ENCODE assay signal across 8 cellular contexts in the genomic region with DNA sequence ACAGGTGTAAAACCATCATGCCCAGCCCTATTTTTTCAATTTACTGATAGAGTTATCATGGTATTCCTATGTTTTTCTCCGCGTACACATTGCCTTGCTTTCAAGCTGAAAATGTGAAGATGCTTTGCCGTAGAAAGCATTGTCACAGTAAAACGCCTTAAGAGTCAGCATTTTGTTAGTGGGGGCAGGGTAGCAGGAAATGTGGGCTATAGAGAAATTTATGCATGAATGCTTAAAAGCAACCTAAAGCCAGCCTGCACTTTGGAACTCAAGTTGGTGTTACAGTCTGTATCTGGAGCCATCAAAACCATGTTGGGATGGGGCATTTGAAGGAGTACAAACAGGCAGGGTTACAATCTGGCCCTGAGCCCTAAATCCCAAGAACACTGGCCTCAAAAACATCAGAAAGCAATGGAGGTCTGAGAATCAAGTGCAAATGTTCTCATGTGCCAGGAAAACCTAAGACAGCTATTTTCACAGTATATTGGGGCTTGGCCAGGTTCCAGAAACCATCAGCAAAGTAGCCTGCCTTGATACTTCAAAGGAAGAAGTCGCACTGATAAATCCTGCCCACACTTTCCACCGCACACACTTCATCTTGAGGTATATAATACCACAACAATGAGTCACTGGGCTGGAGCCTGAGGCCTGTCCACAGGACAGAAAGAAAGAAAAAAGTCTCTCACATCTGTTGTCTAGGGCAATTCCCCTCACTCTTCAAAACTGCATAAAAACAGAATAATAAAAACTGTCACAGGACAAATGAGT.
DNase-seq lines count a peak whose midpoint lies in the region; ATAC-seq and TF ChIP-seq lines count a peak whose summit lies in the region.

No MANE protein-coding gene starts in this region.

- no peaks in the 10 kb centered on the region for H3K9me3 ChIP-seq in heart right ventricle

- no peaks in the 10 kb centered on the region for H4K20me1 ChIP-seq in KMS-11 (ENCODE audit: insufficient read depth)

- peaks cover 96% of the 10 kb centered on the region for H3K4me1 ChIP-seq in KMS-11 (ENCODE audit: low read depth, poor library complexity, severe bottlenecking)
- H3K4me1 ChIP-seq in heart right ventricle = peaks cover 0 to 10% (median 0%) of the 10 kb centered on the region in 9 donors

- no peak overlapping the region for H3K4me3 ChIP-seq in KMS-11 (IDR thresholded peaks at IDR 0.05; ENCODE audit: insufficient read depth, low read depth, low read length)
- no peak overlapping the region for H3K4me3 ChIP-seq in epithelial cell of esophagus (ENCODE audit: low read length)
- no peak overlapping the region for H3K4me3 ChIP-seq in H7 (ENCODE audit: insufficient read depth, low read depth, low read length)
- no peak overlapping the region for H3K4me3 ChIP-seq in heart right ventricle

- H3K36me3 ChIP-seq in KMS-11 (ENCODE audit: insufficient read depth) (no peaks in the 10 kb centered on the region), H7 (replicated peaks; ENCODE audit: control insufficient read depth, insufficient read depth, low read length) (no peaks in the 10 kb centered on the region), heart right ventricle (no peaks in the 10 kb centered on the region)

- peak overlapping the region; percentile 51 for H2AFZ ChIP-seq in KMS-11 (ENCODE audit: low read depth)

- H3K27me3 ChIP-seq in KMS-11 (ENCODE audit: insufficient read depth, low read depth) (no peaks in the 10 kb centered on the region), H7 (ENCODE audit: control insufficient read depth, insufficient read depth, low read length) (no peaks in the 10 kb centered on the region), heart right ventricle (no peaks in the 10 kb centered on the region)

- peak; percentile 93 for ATAC-seq in GM21576 (IDR thresholded peaks at IDR 0.05; ENCODE audit: unreplicated experiment)
- ATAC-seq in heart right ventricle = no peak

- TF ChIP-seq CTCF in KMS-11 (conservative IDR thresholded peaks at IDR 0.05; ENCODE audit: low read depth, low read length) = no peak
- TF ChIP-seq CTCF in epithelial cell of esophagus (IDR thresholded peaks at IDR 0.05; ENCODE audit: insufficient read depth, low read depth, low read length, missing control alignments) = no peak
- TF ChIP-seq CTCF in heart right ventricle (IDR thresholded peaks at IDR 0.05) = no peak

- H3K9ac ChIP-seq in KMS-11 = peak overlapping the region; percentile 74

- peak overlapping the region; percentile 69 for H3K4me2 ChIP-seq in KMS-11

- WGBS in heart right ventricle, 2 donors = 82 to 83% methylated on average over 6 of the region's 6 CpGs

- no peaks in the 10 kb centered on the region for H3K79me2 ChIP-seq in KMS-11 (ENCODE audit: insufficient read depth, low read depth)

- intact Hi-C loops in heart right ventricle (cut with DNase I) = no loop called here

- DNase-seq in EL (peak; percentile 97), epithelial cell of esophagus (ENCODE audit: low read depth) (peak; percentile 93), H7 (no peak), heart right ventricle (no peak)
- peak; percentile 39 to 45 for DNase-seq in activated CD4-positive, alpha-beta T cell treated with anti-CD3 and anti-CD28 coated beads for 24 hours (ENCODE audit: low read depth in 2 of 2)
- DNase-seq in stimulated activated CD4-positive, alpha-beta T cell treated with anti-CD3 and anti-CD28 coated beads, Interleukin-12 subunit alpha, Interleukin-12 subunit beta, amount 100 ng/mL, for 48 hours (ENCODE audit: low read depth in 2 of 3, low spot score in 1 of 3) = peak; percentile 66 to 70 (median 67)

- H3K27ac ChIP-seq in KMS-11 = peak overlapping the region; percentile 97
- H3K27ac ChIP-seq in heart right ventricle = no peak overlapping the region

Comparison
In these comparisons a context has a peak if more than half of its experiments do, and no peak if none do; other contexts are left out.
1. DNase-seq: peak in EL (single experiment), activated CD4-positive, alpha-beta T cell treated with anti-CD3 and anti-CD28 coated beads for 24 hours (2 of 2), epithelial cell of esophagus (single experiment) and stimulated activated CD4-positive, alpha-beta T cell treated with anti-CD3 and anti-CD28 coated beads, Interleukin-12 subunit alpha, Interleukin-12 subunit beta, amount 100 ng/mL, for 48 hours (3 of 3); none in H7 (single experiment) and heart right ventricle (0 of 2).